15 cellular contexts compared by ENCODE assay signal in genomic region chr1:62024690-62025089, GRCh38.
DNase-seq lines count a peak whose midpoint lies in the region; ATAC-seq and TF ChIP-seq lines count a peak whose summit lies in the region.
"Had no signal": no experiment of that assay in that cellular context is flagged by ENCODE, and none has a peak within 500 bp of the region (broad histone marks: within the 10 kb centered on the region; RNA-seq: fewer than 3 reads in every experiment).

No MANE protein-coding gene starts in this region.

- no peaks in the 10 kb centered on the region for H3K27me3 ChIP-seq in effector memory CD4-positive, alpha-beta T cell (replicated peaks; ENCODE audit: control insufficient read depth, insufficient read depth, low read length, poor library complexity, severe bottlenecking)

- DNase-seq in left ventricle myocardium superior = no peak
- DNase-seq in cardiac septum (ENCODE audit: low spot score) = no peak
- DNase-seq in NCI-H2196 treated with DMSO at 0.1 percent for 48 hours (lab: John Stamatoyannopoulos, UW; ENCODE audit: unreplicated experiment) = peak; percentile 21
- no peak for DNase-seq in glutamatergic neuron
- DNase-seq in effector memory CD4-positive, alpha-beta T cell = no peak
- DNase-seq in activated naive CD8-positive, alpha-beta T cell treated with anti-CD3 and anti-CD28 coated beads, Interleukin-2, amount 50 U/mL, for 24 hours = no peak
- DNase-seq: COR-L47, GM23248, NCI-H1105 treated with DMSO at 0.1 percent for 48 hours, NCI-H1694 treated with DMSO at 0.1 percent for 48 hours, PC-9, SW 1271 had no signal

- TF ChIP-seq CTCF in glutamatergic neuron (IDR thresholded peaks at IDR 0.05; ENCODE audit: partially characterized antibody, unreplicated experiment) = no peak

- H3K4me1 Mint-ChIP-seq in glutamatergic neuron (ENCODE audit: low read depth, unreplicated experiment) = no peaks in the 10 kb centered on the region
- H3K4me1 Mint-ChIP-seq in activated naive CD8-positive, alpha-beta T cell treated with anti-CD3 and anti-CD28 coated beads, Interleukin-2, amount 50 U/mL, for 24 hours = peaks cover under 1% of the 10 kb centered on the region

- peak; percentile 65 for ATAC-seq in left ventricle myocardium superior
- ATAC-seq in GM21737 (IDR thresholded peaks at IDR 0.05; ENCODE audit: unreplicated experiment) = no peak
- no peak for ATAC-seq in activated naive CD8-positive, alpha-beta T cell treated with anti-CD3 and anti-CD28 coated beads, Interleukin-2, amount 50 U/mL, for 24 hours
- ATAC-seq: GM12878, HCT116 had no signal

- H3K27ac Mint-ChIP-seq in glutamatergic neuron (ENCODE audit: unreplicated experiment) = peak overlapping the region; percentile 48
- no peak overlapping the region for H3K27ac Mint-ChIP-seq in activated naive CD8-positive, alpha-beta T cell treated with anti-CD3 and anti-CD28 coated beads, Interleukin-2, amount 50 U/mL, for 24 hours

- H3K4me3 Mint-ChIP-seq in glutamatergic neuron (ENCODE audit: unreplicated experiment) = no peak overlapping the region
- H3K4me3 Mint-ChIP-seq in activated naive CD8-positive, alpha-beta T cell treated with anti-CD3 and anti-CD28 coated beads, Interleukin-2, amount 50 U/mL, for 24 hours = no peak overlapping the region

- no peak overlapping the region for H3K27ac ChIP-seq in effector memory CD4-positive, alpha-beta T cell (ENCODE audit: insufficient read depth, low read length, poor library complexity, severe bottlenecking)
- H3K27ac ChIP-seq: GM23248, PC-9 had no signal

- no peaks in the 10 kb centered on the region for H3K9me3 Mint-ChIP-seq in glutamatergic neuron (ENCODE audit: unreplicated experiment)
- no peaks in the 10 kb centered on the region for H3K9me3 Mint-ChIP-seq in activated naive CD8-positive, alpha-beta T cell treated with anti-CD3 and anti-CD28 coated beads, Interleukin-2, amount 50 U/mL, for 24 hours

- H3K4me3 ChIP-seq in effector memory CD4-positive, alpha-beta T cell (ENCODE audit: insufficient read depth, low read depth, low read length, poor library complexity, severe bottlenecking) = no peak overlapping the region
- H3K4me3 ChIP-seq: GM12878, GM23248, PC-9 had no signal

- H3K9me3 ChIP-seq in effector memory CD4-positive, alpha-beta T cell (ENCODE audit: control insufficient read depth, low read length) = no peaks in the 10 kb centered on the region

- H3K4me1 ChIP-seq in effector memory CD4-positive, alpha-beta T cell (ENCODE audit: control insufficient read depth, insufficient read depth, low read length, poor library complexity, severe bottlenecking) = no peaks in the 10 kb centered on the region

- no peaks in the 10 kb centered on the region for H3K36me3 Mint-ChIP-seq in glutamatergic neuron (ENCODE audit: unreplicated experiment)
- peaks cover 17% of the 10 kb centered on the region for H3K36me3 Mint-ChIP-seq in activated naive CD8-positive, alpha-beta T cell treated with anti-CD3 and anti-CD28 coated beads, Interleukin-2, amount 50 U/mL, for 24 hours (ENCODE audit: low read depth)

- intact Hi-C loops in left ventricle myocardium superior (cut with micrococcal nuclease) = no loop called here
- intact Hi-C loops in cardiac septum (cut with DNase I) = no loop called here

- H3K36me3 ChIP-seq in effector memory CD4-positive, alpha-beta T cell (ENCODE audit: control insufficient read depth, insufficient read depth, low read length) = peaks cover 7% of the 10 kb centered on the region

- H3K27me3 Mint-ChIP-seq in glutamatergic neuron (ENCODE audit: unreplicated experiment) = peaks cover 3% of the 10 kb centered on the region
- no peaks in the 10 kb centered on the region for H3K27me3 Mint-ChIP-seq in activated naive CD8-positive, alpha-beta T cell treated with anti-CD3 and anti-CD28 coated beads, Interleukin-2, amount 50 U/mL, for 24 hours
